In genomic region chr3:184145120-184145524, GRCh38 we compare ENCODE assay signal across 8 cellular contexts. TPM values are rescaled to one million over a fixed set of nuclear protein-coding genes. Genes with fewer than 3 reads are reported as not detected.
DNase-seq lines count a peak whose midpoint lies in the region; ATAC-seq, FAIRE-seq and TF ChIP-seq lines count a peak whose summit lies in the region.

No MANE protein-coding gene starts in this region.

- H3K9ac ChIP-seq in adipocyte (ENCODE audit: low read length): no peak overlapping the region

- H3K9me3 Mint-ChIP-seq in stimulated activated naive CD8-positive, alpha-beta T cell treated with anti-CD3 and anti-CD28 coated beads, Interleukin-15, amount 100 ng/mL, for 72 hours: no peaks in the 10 kb centered on the region

- no peak overlapping the region for H3K27ac Mint-ChIP-seq in stimulated activated naive CD8-positive, alpha-beta T cell treated with anti-CD3 and anti-CD28 coated beads, Interleukin-15, amount 100 ng/mL, for 72 hours

- CTCF ChIA-PET in BJ (lab: Yijun Ruan, JAX): interaction anchor here (0.5 to 4.2 kb wide), 16 partner anchors 8 to 249 kb away, joined by 3 to 24 read pairs (median 5); partner anchors contain the start of genes ABCC5, ABCF3, EEF1AKMT4 and EIF2B5

- H3K4me1 Mint-ChIP-seq in stimulated activated naive CD8-positive, alpha-beta T cell treated with anti-CD3 and anti-CD28 coated beads, Interleukin-15, amount 100 ng/mL, for 72 hours: peaks cover 4% of the 10 kb centered on the region

- H3K27me3 ChIP-seq in BJ (ENCODE audit: control insufficient read depth, insufficient read depth, low read length) (no peaks in the 10 kb centered on the region), adipocyte (replicated peaks; ENCODE audit: control insufficient read depth, insufficient read depth, low read length) (no peaks in the 10 kb centered on the region)

- no peaks in the 10 kb centered on the region for H3K9me3 ChIP-seq in adipocyte (ENCODE audit: control insufficient read depth, low read length)

- POLR2A ChIA-PET in BJ (lab: Charles Lee): interaction anchor here (0.5 kb wide), 1 partner anchor 10 kb away, joined by 3 read pairs; the partner anchor contains the start of gene EIF2B5

- H3K4me3 ChIP-seq in BJ (ENCODE audit: low read depth, low read length) (no peak overlapping the region), adipocyte (ENCODE audit: low read length) (no peak overlapping the region)

- peak; percentile 83 for ATAC-seq in stimulated activated naive CD8-positive, alpha-beta T cell treated with anti-CD3 and anti-CD28 coated beads, Interleukin-15, amount 100 ng/mL, for 72 hours
- ATAC-seq in GM21515 (IDR thresholded peaks at IDR 0.05; ENCODE audit: unreplicated experiment): no peak

- DNase-seq in BJ (ENCODE audit: low read depth) (no peak), H54 (ENCODE audit: insufficient read length, low spot score) (peak; percentile 74), NCI-H82 treated with DMSO at 0.1 percent for 48 hours (lab: John Stamatoyannopoulos, UW; ENCODE audit: unreplicated experiment) (peak; percentile 20), adipocyte (ENCODE audit: low read depth) (peak; percentile 55), iPS-NIHi11 (ENCODE audit: low spot score) (peak; percentile 76), middle frontal gyrus (ENCODE audit: extremely low spot score, low spot score) (no peak)
- DNase-seq in stimulated activated naive CD8-positive, alpha-beta T cell treated with anti-CD3 and anti-CD28 coated beads, Interleukin-15, amount 100 ng/mL, for 72 hours: peak; percentile 11 to 32

- peak; percentile 85 for FAIRE-seq in H54 (lab: Jason Lieb, UNC)

- H3K36me3 ChIP-seq in BJ (ENCODE audit: control insufficient read depth, insufficient read depth, low read length) (peaks cover 35% of the 10 kb centered on the region), adipocyte (ENCODE audit: control insufficient read depth, insufficient read depth, low read length, severe bottlenecking) (peaks cover 51% of the 10 kb centered on the region)

- TF ChIP-seq CTCF in BJ (IDR thresholded peaks at IDR 0.05; ENCODE audit: insufficient read depth, low read depth, low read length): peak; percentile 49

- no peak for TF ChIP-seq POLR2A in H54 (IDR thresholded peaks at IDR 0.05; ENCODE audit: low read depth, low read length)

- peaks cover 8% of the 10 kb centered on the region for H3K4me1 ChIP-seq in adipocyte (ENCODE audit: control insufficient read depth, insufficient read depth, low read length)

- no peak overlapping the region for H3K4me3 Mint-ChIP-seq in stimulated activated naive CD8-positive, alpha-beta T cell treated with anti-CD3 and anti-CD28 coated beads, Interleukin-15, amount 100 ng/mL, for 72 hours

- no peaks in the 10 kb centered on the region for H3K27me3 Mint-ChIP-seq in stimulated activated naive CD8-positive, alpha-beta T cell treated with anti-CD3 and anti-CD28 coated beads, Interleukin-15, amount 100 ng/mL, for 72 hours

RNA-seq across cellular contexts. Expression of gene EIF2B5, which starts 10.0 kb away (rescaled TPM):
- 31.0 and 32.9 TPM in 2 replicates for polyA plus RNA-seq in BJ (2011; rRNA removed)
- 21.1 and 26.6 TPM in 2 replicates for polyA minus RNA-seq in BJ (2011; rRNA and poly(A)+ RNA removed)

RNA-seq across cellular contexts. Expression of gene DVL3, which starts 10.1 kb away (rescaled TPM):
- polyA plus RNA-seq in BJ (2011; rRNA removed): 24.4 and 33.9 TPM in 2 replicates
- polyA minus RNA-seq in BJ (2011; rRNA and poly(A)+ RNA removed): 52.9 and 59.4 TPM in 2 replicates

RNA-seq across cellular contexts. Expression of gene AP2M1, which starts 29.5 kb away (rescaled TPM):
- polyA plus RNA-seq in BJ (2011; rRNA removed): 1,059 and 1,761 TPM in 2 replicates
- polyA minus RNA-seq in BJ (2011; rRNA and poly(A)+ RNA removed): 473 and 533 TPM in 2 replicates

RNA-seq across cellular contexts. Expression of gene ABCF3, which starts 40.9 kb away (rescaled TPM):
- polyA plus RNA-seq in BJ (2011; rRNA removed): 65.2 and 82.8 TPM in 2 replicates
- 86.4 and 125 TPM in 2 replicates for polyA minus RNA-seq in BJ (2011; rRNA and poly(A)+ RNA removed)

RNA-seq across cellular contexts. Expression of gene HTR3E, which starts 48.3 kb away (rescaled TPM):
- polyA plus RNA-seq in BJ (2011; rRNA removed): not detected in 2 replicates
- polyA minus RNA-seq in BJ (2011; rRNA and poly(A)+ RNA removed): not detected in 2 replicates

Comparison
In these comparisons a context has a peak if more than half of its experiments do, and no peak if none do; other contexts are left out.
1. DNase-seq: peak in H54 (single experiment), NCI-H82 treated with DMSO at 0.1 percent for 48 hours (single experiment), adipocyte (single experiment), iPS-NIHi11 (single experiment) and stimulated activated naive CD8-positive, alpha-beta T cell treated with anti-CD3 and anti-CD28 coated beads, Interleukin-15, amount 100 ng/mL, for 72 hours (2 of 2); none in BJ (single experiment) and middle frontal gyrus (single experiment).